Comparison of ENCODE assay signal across 8 cellular contexts in the genomic region with DNA sequence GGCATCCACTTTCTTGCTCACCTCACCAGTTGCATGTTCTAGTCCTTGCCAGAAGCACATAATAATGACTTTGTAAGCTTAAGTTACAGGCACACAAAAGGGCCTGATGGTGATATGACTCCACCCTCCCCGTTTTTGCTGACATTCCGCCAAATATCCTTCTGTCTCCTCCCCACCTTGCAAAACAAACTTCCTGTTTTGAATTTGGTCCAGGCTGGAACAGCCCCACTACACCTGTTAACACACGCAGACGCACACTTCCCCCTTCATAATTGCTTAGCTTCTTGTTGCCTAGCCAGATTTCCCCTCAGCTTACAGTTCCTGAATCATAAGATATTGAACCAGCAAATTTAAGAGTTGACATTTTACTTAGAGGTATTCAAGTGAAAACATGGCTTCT. TPM values are rescaled to one million over a fixed set of nuclear protein-coding genes. Genes with fewer than 3 reads are reported as not detected.
DNase-seq lines count a peak whose midpoint lies in the region; ATAC-seq and TF ChIP-seq lines count a peak whose summit lies in the region.

A gene with protein sequence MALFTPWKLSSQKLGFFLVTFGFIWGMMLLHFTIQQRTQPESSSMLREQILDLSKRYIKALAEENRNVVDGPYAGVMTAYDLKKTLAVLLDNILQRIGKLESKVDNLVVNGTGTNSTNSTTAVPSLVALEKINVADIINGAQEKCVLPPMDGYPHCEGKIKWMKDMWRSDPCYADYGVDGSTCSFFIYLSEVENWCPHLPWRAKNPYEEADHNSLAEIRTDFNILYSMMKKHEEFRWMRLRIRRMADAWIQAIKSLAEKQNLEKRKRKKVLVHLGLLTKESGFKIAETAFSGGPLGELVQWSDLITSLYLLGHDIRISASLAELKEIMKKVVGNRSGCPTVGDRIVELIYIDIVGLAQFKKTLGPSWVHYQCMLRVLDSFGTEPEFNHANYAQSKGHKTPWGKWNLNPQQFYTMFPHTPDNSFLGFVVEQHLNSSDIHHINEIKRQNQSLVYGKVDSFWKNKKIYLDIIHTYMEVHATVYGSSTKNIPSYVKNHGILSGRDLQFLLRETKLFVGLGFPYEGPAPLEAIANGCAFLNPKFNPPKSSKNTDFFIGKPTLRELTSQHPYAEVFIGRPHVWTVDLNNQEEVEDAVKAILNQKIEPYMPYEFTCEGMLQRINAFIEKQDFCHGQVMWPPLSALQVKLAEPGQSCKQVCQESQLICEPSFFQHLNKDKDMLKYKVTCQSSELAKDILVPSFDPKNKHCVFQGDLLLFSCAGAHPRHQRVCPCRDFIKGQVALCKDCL (plus strand): TSS at position 269 of the 400 bp plus-strand sequence. CDS start 332 bp downstream, outside the sequence.

- TF ChIP-seq CTCF in colonic mucosa (IDR thresholded peaks at IDR 0.05) (no peak), neural crest cell (conservative IDR thresholded peaks at IDR 0.05) (no peak)

- peak; percentile 68 for DNase-seq in DMS153 (lab: John Stamatoyannopoulos, UW)
- peak; percentile 60 to 84 for DNase-seq in NCI-H2081 (lab: John Stamatoyannopoulos, UW)
- peak; percentile 84 for DNase-seq in colonic mucosa
- DNase-seq in neural crest cell (ENCODE audit: low read depth, low spot score), result no peak
- DNase-seq in pons (ENCODE audit: low spot score), result no peak
- DNase-seq in T-helper 2 cell treated with Interferon-gamma antibody and Interleukin-4, amounts not matched to agents 5 μg/mL and 100 μg/mL, for 36 hours (ENCODE audit: low spot score), result no peak
- no peak for DNase-seq in GM03348 (ENCODE audit: low spot score)

- intact Hi-C loops in colonic mucosa (cut with DNase I), result no loop called here

- ATAC-seq in GM21576 (IDR thresholded peaks at IDR 0.05; ENCODE audit: unreplicated experiment), result peak; percentile 14

- H3K9ac ChIP-seq in colonic mucosa (ENCODE audit: low read depth in 2 of 2, low read length in 2 of 2), result no peak within 1 kb of the TSS

- H3K27ac Mint-ChIP-seq in neural crest cell (ENCODE audit: unreplicated experiment), result no peak within 1 kb of the TSS
- H3K27ac Mint-ChIP-seq in T-helper 2 cell treated with Interferon-gamma antibody and Interleukin-4, amounts not matched to agents 5 μg/mL and 100 μg/mL, for 36 hours, result no peak within 1 kb of the TSS

- no peaks in the 10 kb centered on the region for H3K36me3 ChIP-seq in colonic mucosa

- no peaks in the 10 kb centered on the region for H3K9me3 ChIP-seq in colonic mucosa

- H3K4me3 Mint-ChIP-seq in neural crest cell, result no peak within 1 kb of the TSS
- no peak within 1 kb of the TSS for H3K4me3 Mint-ChIP-seq in T-helper 2 cell treated with Interferon-gamma antibody and Interleukin-4, amounts not matched to agents 5 μg/mL and 100 μg/mL, for 36 hours

- H3K27me3 ChIP-seq in colonic mucosa, result no peaks in the 10 kb centered on the region

- peaks cover 15% of the 10 kb centered on the region for H3K4me1 ChIP-seq in colonic mucosa

- H3K27ac ChIP-seq in colonic mucosa, result no peak within 1 kb of the TSS

- H3K36me3 Mint-ChIP-seq in neural crest cell (ENCODE audit: low read depth), result no peaks in the 10 kb centered on the region
- H3K36me3 Mint-ChIP-seq in T-helper 2 cell treated with Interferon-gamma antibody and Interleukin-4, amounts not matched to agents 5 μg/mL and 100 μg/mL, for 36 hours (ENCODE audit: low read depth), result peaks cover 4% of the 10 kb centered on the region

- H3K9me3 Mint-ChIP-seq in neural crest cell, result no peaks in the 10 kb centered on the region
- H3K9me3 Mint-ChIP-seq in T-helper 2 cell treated with Interferon-gamma antibody and Interleukin-4, amounts not matched to agents 5 μg/mL and 100 μg/mL, for 36 hours, result no peaks in the 10 kb centered on the region

- peaks cover 28% of the 10 kb centered on the region for H3K4me1 Mint-ChIP-seq in neural crest cell
- H3K4me1 Mint-ChIP-seq in T-helper 2 cell treated with Interferon-gamma antibody and Interleukin-4, amounts not matched to agents 5 μg/mL and 100 μg/mL, for 36 hours (ENCODE audit: low read depth), result peaks cover 57% of the 10 kb centered on the region

- H3K27me3 Mint-ChIP-seq in neural crest cell (ENCODE audit: low read depth), result no peaks in the 10 kb centered on the region
- peaks cover 51% of the 10 kb centered on the region for H3K27me3 Mint-ChIP-seq in T-helper 2 cell treated with Interferon-gamma antibody and Interleukin-4, amounts not matched to agents 5 μg/mL and 100 μg/mL, for 36 hours (ENCODE audit: low read depth)

- H3K4me3 ChIP-seq in colonic mucosa, result no peak within 1 kb of the TSS

RNA-seq across cellular contexts. Expression of the gene that starts here (rescaled TPM):
- total RNA-seq in colonic mucosa, result 10 to 100 TPM; 61.7 to 63.2 TPM
- 34.2 and 36.8 TPM in 2 replicates for total RNA-seq in neural crest cell

Comparison
In these comparisons a context has a peak if more than half of its experiments do, and no peak if none do; other contexts are left out.
1. DNase-seq: peak in DMS153 (single experiment), NCI-H2081 (2 of 2) and colonic mucosa (single experiment); none in neural crest cell (single experiment), pons (single experiment), T-helper 2 cell treated with Interferon-gamma antibody and Interleukin-4, amounts not matched to agents 5 μg/mL and 100 μg/mL, for 36 hours (single experiment) and GM03348 (single experiment).